In the genomic region with DNA sequence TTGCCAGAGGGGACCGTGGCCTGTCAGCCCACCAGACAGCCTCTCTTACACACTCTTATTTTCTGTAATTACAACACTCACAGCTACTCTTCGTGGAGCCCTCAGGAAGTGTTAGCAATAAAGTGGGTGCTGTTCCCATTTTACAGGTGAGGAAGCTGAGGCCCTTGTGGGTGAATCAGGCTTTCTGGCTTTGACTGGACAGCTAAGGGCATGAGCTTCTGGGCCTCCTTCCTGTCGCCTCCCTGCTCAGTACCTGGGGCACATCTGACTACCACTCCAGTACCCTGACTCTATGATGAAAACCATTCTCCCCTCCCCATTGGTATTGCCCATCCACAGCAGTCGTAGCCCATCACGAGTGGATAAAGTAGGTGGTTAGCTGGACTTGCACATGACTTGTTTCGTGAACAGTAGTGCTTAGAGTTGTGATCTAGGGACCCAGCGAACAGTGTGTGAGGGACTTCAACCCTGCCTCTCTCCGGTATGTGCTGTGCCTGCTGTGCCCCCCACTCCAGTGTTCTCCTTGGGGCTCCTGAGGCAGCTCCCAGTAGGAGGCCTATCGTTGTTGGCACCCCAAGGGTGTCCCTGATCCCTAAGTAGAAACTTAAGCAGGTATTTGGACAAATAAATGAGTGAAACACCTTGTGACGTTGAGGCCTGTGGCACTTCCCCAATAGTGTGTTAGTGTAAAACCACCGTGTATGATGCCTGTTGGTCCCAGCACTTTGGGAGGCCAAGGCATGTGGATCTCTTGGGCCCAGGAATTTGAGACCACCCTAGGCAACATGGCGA, we compare ENCODE assay signal across 11 cellular contexts. TPM values are rescaled to one million over a fixed set of nuclear protein-coding genes. Genes with fewer than 3 reads are reported as not detected.
DNase-seq lines count a peak whose midpoint lies in the region; ATAC-seq and TF ChIP-seq lines count a peak whose summit lies in the region.
"Had no signal": no experiment of that assay in that cellular context is flagged by ENCODE, and none has a peak within 500 bp of the region (broad histone marks: within the 10 kb centered on the region; RNA-seq: fewer than 3 reads in every experiment).

No MANE protein-coding gene starts in this region.

- H3K36me3 Mint-ChIP-seq in activated CD4-positive, alpha-beta T cell treated with anti-CD3 and anti-CD28 coated beads, Interleukin-2, amount 10 ng/mL, durations not matched to agents 7 days and 5 days (ENCODE audit: low read depth) = peaks cover 41% of the 10 kb centered on the region
- peaks cover 2% of the 10 kb centered on the region for H3K36me3 Mint-ChIP-seq in chondrocyte (ENCODE audit: low read depth)

- H3K4me3 ChIP-seq in OCI-LY7 (ENCODE audit: low read depth, low read length, poor library complexity, severe bottlenecking) = no peak overlapping the region
- no peak overlapping the region for H3K4me3 ChIP-seq in smooth muscle cell
- H3K4me3 ChIP-seq in foreskin fibroblast (ENCODE audit: low read depth in 1 of 2, low read length in 2 of 2) = no peak overlapping the region
- H3K4me3 ChIP-seq: MG63 had no signal

- H3F3A ChIP-seq in smooth muscle cell (ENCODE audit: low read depth) = peaks cover 12% of the 10 kb centered on the region

- WGBS in smooth muscle cell (ENCODE audit: low lambda C conversion rate) = 90% methylated on average over 12 of the region's 12 CpGs

- POLR2A ChIA-PET in activated CD4-positive, alpha-beta T cell treated with anti-CD3 and anti-CD28 coated beads, Interleukin-2, amount 10 ng/mL, durations not matched to agents 7 days and 5 days (lab: Charles Lee) = no interaction called here
- POLR2A ChIA-PET in OCI-LY7 (lab: Charles Lee) = interaction anchor here (0.6 to 1.8 kb wide), 4 partner anchors 15 to 1503 kb away, joined by 3 to 6 read pairs (median 4); no protein-coding TSS in a partner anchor

- H3K27me3 Mint-ChIP-seq in activated CD4-positive, alpha-beta T cell treated with anti-CD3 and anti-CD28 coated beads, Interleukin-2, amount 10 ng/mL, durations not matched to agents 7 days and 5 days = no peaks in the 10 kb centered on the region
- H3K27me3 Mint-ChIP-seq in chondrocyte (ENCODE audit: low read depth) = no peaks in the 10 kb centered on the region

- H3K79me2 ChIP-seq in OCI-LY7 (ENCODE audit: insufficient read depth, low read depth, low read length) (peaks cover 81% of the 10 kb centered on the region), smooth muscle cell (ENCODE audit: low read depth) (peaks cover 93% of the 10 kb centered on the region)

- peaks cover 41% of the 10 kb centered on the region for H3K36me3 ChIP-seq in OCI-LY7 (ENCODE audit: insufficient read depth, low read length)
- H3K36me3 ChIP-seq in smooth muscle cell (ENCODE audit: low read depth) = no peaks in the 10 kb centered on the region

- H3K27me3 ChIP-seq in smooth muscle cell (ENCODE audit: low read depth) = no peaks in the 10 kb centered on the region
- H3K27me3 ChIP-seq: MG63 had no signal

- H3K9me3 Mint-ChIP-seq in activated CD4-positive, alpha-beta T cell treated with anti-CD3 and anti-CD28 coated beads, Interleukin-2, amount 10 ng/mL, durations not matched to agents 7 days and 5 days = no peaks in the 10 kb centered on the region
- H3K9me3 Mint-ChIP-seq in chondrocyte (ENCODE audit: low read depth) = no peaks in the 10 kb centered on the region

- H3K4me1 ChIP-seq in OCI-LY7 (ENCODE audit: insufficient read depth, low read length, poor library complexity, severe bottlenecking) (peaks cover 36% of the 10 kb centered on the region), smooth muscle cell (ENCODE audit: low read depth) (peaks cover 4% of the 10 kb centered on the region)

- H3K9me2 ChIP-seq in OCI-LY7 (ENCODE audit: insufficient read depth, low read length) = no peaks in the 10 kb centered on the region

- ATAC-seq in GM21717 (IDR thresholded peaks at IDR 0.05; ENCODE audit: unreplicated experiment) = no peak
- ATAC-seq in HG03469 (IDR thresholded peaks at IDR 0.05; ENCODE audit: unreplicated experiment) = no peak

- H3K9ac ChIP-seq in smooth muscle cell (ENCODE audit: low read depth) = no peak overlapping the region

- peak overlapping the region; percentile 63 for H3K4me2 ChIP-seq in OCI-LY7 (ENCODE audit: low read length)
- no peak overlapping the region for H3K4me2 ChIP-seq in smooth muscle cell

- no TSS peak for BruUV-seq in OCI-LY7 (replicated peaks; lab: Mats Ljungman, UMichigan)

- DNase-seq in activated CD4-positive, alpha-beta T cell treated with anti-CD3 and anti-CD28 coated beads, Interleukin-2, amount 10 ng/mL, durations not matched to agents 7 days and 5 days = no peak
- DNase-seq in activated CD4-positive, alpha-beta T cell treated with anti-CD3 and anti-CD28 coated beads, Interleukin-2, amount 50 U/mL, for 4 hours = no peak
- no peak for DNase-seq in OCI-LY7 (ENCODE audit: low spot score)
- no peak for DNase-seq in chondrocyte (ENCODE audit: low spot score)
- DNase-seq in smooth muscle cell (lab: John Stamatoyannopoulos, UW; ENCODE audit: unreplicated experiment) = no peak
- no peak for DNase-seq in foreskin fibroblast
- DNase-seq: activated gamma-delta T cell treated with Interleukin-2 at 50 U/mL for 16 hours, NCI-H526 treated with DMSO at 0.1 percent for 48 hours had no signal

- H3K27ac ChIP-seq in OCI-LY7 (ENCODE audit: low read depth, low read length, poor library complexity, severe bottlenecking) (peak overlapping the region; percentile 59), smooth muscle cell (ENCODE audit: low read depth) (peak overlapping the region; percentile 62)

- H3K4me1 Mint-ChIP-seq in activated CD4-positive, alpha-beta T cell treated with anti-CD3 and anti-CD28 coated beads, Interleukin-2, amount 10 ng/mL, durations not matched to agents 7 days and 5 days = peaks cover 71% of the 10 kb centered on the region
- peaks cover 34% of the 10 kb centered on the region for H3K4me1 Mint-ChIP-seq in chondrocyte (ENCODE audit: low read depth)

- H4K20me1 ChIP-seq in OCI-LY7 (ENCODE audit: insufficient read depth, low read length) = peaks cover 13% of the 10 kb centered on the region; the same call in 1 of the 2 replicates
- peaks cover 93% of the 10 kb centered on the region for H4K20me1 ChIP-seq in smooth muscle cell (ENCODE audit: low read depth)

- CTCF ChIA-PET in activated CD4-positive, alpha-beta T cell treated with anti-CD3 and anti-CD28 coated beads, Interleukin-2, amount 10 ng/mL, durations not matched to agents 7 days and 5 days (lab: Charles Lee) = interaction anchor here (1.0 to 2.8 kb wide), 5 partner anchors 11 to 79 kb away, joined by 3 to 11 read pairs (median 3); no protein-coding TSS in a partner anchor
- CTCF ChIA-PET in OCI-LY7 (lab: Charles Lee; ENCODE audit: unreplicated experiment) = no interaction called here

- TF ChIP-seq CTCF in OCI-LY7 (conservative IDR thresholded peaks at IDR 0.05; ENCODE audit: low read length) = no peak
- no peak for TF ChIP-seq CTCF in chondrocyte (IDR thresholded peaks at IDR 0.05)
- TF ChIP-seq CTCF in smooth muscle cell (IDR thresholded peaks at IDR 0.05; ENCODE audit: borderline replicate concordance, insufficient read depth, poor library complexity, severe bottlenecking) = no peak
- no peak for TF ChIP-seq CTCF in foreskin fibroblast (IDR thresholded peaks at IDR 0.05; ENCODE audit: low read depth, low read length)

- intact Hi-C loops in OCI-LY7 (cut with micrococcal nuclease; ENCODE audit: unreplicated experiment) = no loop called here

- no peaks in the 10 kb centered on the region for H3K9me3 ChIP-seq in OCI-LY7 (ENCODE audit: low read length)
- H3K9me3 ChIP-seq in smooth muscle cell (replicated peaks; ENCODE audit: low read depth) = no peaks in the 10 kb centered on the region
- H3K9me3 ChIP-seq: MG63 had no signal

- H3K4me3 Mint-ChIP-seq in activated CD4-positive, alpha-beta T cell treated with anti-CD3 and anti-CD28 coated beads, Interleukin-2, amount 10 ng/mL, durations not matched to agents 7 days and 5 days = no peak overlapping the region
- no peak overlapping the region for H3K4me3 Mint-ChIP-seq in chondrocyte (ENCODE audit: unreplicated experiment)

- H3K27ac Mint-ChIP-seq in activated CD4-positive, alpha-beta T cell treated with anti-CD3 and anti-CD28 coated beads, Interleukin-2, amount 10 ng/mL, durations not matched to agents 7 days and 5 days = peak overlapping the region; percentile 86
- H3K27ac Mint-ChIP-seq in chondrocyte (ENCODE audit: unreplicated experiment) = peak overlapping the region; percentile 75

- no peak overlapping the region for H2AFZ ChIP-seq in OCI-LY7 (ENCODE audit: low read length)
- H2AFZ ChIP-seq in smooth muscle cell (ENCODE audit: low read depth) = no peak overlapping the region

RNA-seq across cellular contexts. Expression of a gene that starts 38.6 kb away (rescaled TPM):
- 100 to 1,000 TPM; 122 to 135 TPM for total RNA-seq in activated CD4-positive, alpha-beta T cell treated with anti-CD3 and anti-CD28 coated beads, Interleukin-2, amount 10 ng/mL, durations not matched to agents 7 days and 5 days
- total RNA-seq in OCI-LY7 (2014; rRNA removed; shearing (Covaris generic)) = 62.8 and 73.4 TPM in 2 replicates
- total RNA-seq in OCI-LY7 (2022) = 126 and 156 TPM in 2 replicates
- 68.9 to 83.7 TPM (median 82.6 TPM) in 3 replicates for total RNA-seq in chondrocyte
- 26.8 and 27.1 TPM in 2 replicates for total RNA-seq in smooth muscle cell
- 27.0 and 38.3 TPM in 2 replicates for polyA plus RNA-seq in smooth muscle cell
